In genomic region chr1:85153149-85153891, GRCh38 we compare ENCODE assay signal across 14 cellular contexts. TPM values are rescaled to one million over a fixed set of nuclear protein-coding genes. Genes with fewer than 3 reads are reported as not detected.
DNase-seq lines count a peak whose midpoint lies in the region; ATAC-seq, FAIRE-seq and TF ChIP-seq lines count a peak whose summit lies in the region.
"Had no signal": no experiment of that assay in that cellular context is flagged by ENCODE, and none has a peak within 500 bp of the region (broad histone marks: within the 10 kb centered on the region; RNA-seq: fewer than 3 reads in every experiment).

No MANE protein-coding gene starts in this region.

- no peak for TF ChIP-seq POLR2A in GM12891 (IDR thresholded peaks at IDR 0.05; ENCODE audit: low read depth, low read length)

- no peaks in the 10 kb centered on the region for H3K27me3 ChIP-seq in upper lobe of right lung
- H3K27me3 ChIP-seq: BLaER1, SJCRH30 had no signal

- no peak overlapping the region for H3K27ac ChIP-seq in upper lobe of right lung
- H3K27ac ChIP-seq: BLaER1, SJCRH30, VCaP had no signal

- no peaks in the 10 kb centered on the region for H3K36me3 ChIP-seq in upper lobe of right lung
- H3K36me3 ChIP-seq: BLaER1 had no signal

- FAIRE-seq in GM12891 (lab: Jason Lieb, UNC), result peak; percentile 54
- FAIRE-seq: endothelial cell of umbilical vein, G401.6 had no signal

- no peaks in the 10 kb centered on the region for H3K9me3 ChIP-seq in upper lobe of right lung
- H3K9me3 ChIP-seq: BLaER1, SJCRH30 had no signal

- intact Hi-C loops in upper lobe of right lung (cut with DNase I), result no loop called here

- no peak for TF ChIP-seq CTCF in upper lobe of right lung (IDR thresholded peaks at IDR 0.05)

- no peaks in the 10 kb centered on the region for H3K4me1 ChIP-seq in upper lobe of right lung
- H3K4me1 ChIP-seq: BLaER1, SJCRH30 had no signal

- peak; percentile 8 for DNase-seq in GM12891 (ENCODE audit: insufficient read length, low spot score)
- no peak for DNase-seq in upper lobe of right lung
- no peak for DNase-seq in NCI-H2081 (lab: John Stamatoyannopoulos, UW)
- DNase-seq in GOT3 (lab: John Stamatoyannopoulos, UW), result no peak
- DNase-seq: SJCRH30 had no signal

- no peak overlapping the region for H3K4me3 ChIP-seq in upper lobe of right lung
- H3K4me3 ChIP-seq: BLaER1, lung, SJCRH30 had no signal

- ATAC-seq in GM18909 (IDR thresholded peaks at IDR 0.05; ENCODE audit: poor library complexity, unreplicated experiment) (peak; percentile 59), HG02623 (IDR thresholded peaks at IDR 0.05; ENCODE audit: unreplicated experiment) (peak; percentile 45), HG03521 (IDR thresholded peaks at IDR 0.05; ENCODE audit: unreplicated experiment) (peak; percentile 72), upper lobe of right lung (no peak), GM19467 (IDR thresholded peaks at IDR 0.05; ENCODE audit: unreplicated experiment) (no peak)

TF ChIP-seq in GM12891, 5 proteins besides CTCF, POLR2A, EP300 and RAD21:
- TF ChIP-seq POLR2AphosphoS5 (IDR thresholded peaks at IDR 0.05; ENCODE audit: low read depth, low read length), result no peak
- TF ChIP-seq PAX5 (IDR thresholded peaks at IDR 0.05; ENCODE audit: insufficient read depth, low read length, severe bottlenecking), result no peak
- TF ChIP-seq SPI1 (IDR thresholded peaks at IDR 0.05; ENCODE audit: low read depth, low read length), result no peak
- TF ChIP-seq POU2F2 (IDR thresholded peaks at IDR 0.05; ENCODE audit: low read depth, low read length), result no peak
- no peak; the same call in 1 of the 2 replicates for TF ChIP-seq TAF1 (IDR thresholded peaks at IDR 0.05; ENCODE audit: low read depth, low read length)

RNA-seq across cellular contexts. Expression of gene SYDE2, which starts 47.5 kb away (rescaled TPM):
- polyA plus RNA-seq in GM12891 (2012; ENCODE audit: low read depth, missing spikeins), result 0.37 TPM
- 23.8 TPM for total RNA-seq in upper lobe of right lung

Comparison
In these comparisons a context has a peak if more than half of its experiments do, and no peak if none do; other contexts are left out.
1. ATAC-seq: peak in GM18909 (single experiment), HG02623 (single experiment) and HG03521 (single experiment); none in upper lobe of right lung (single experiment) and GM19467 (single experiment).